17 cellular contexts compared by ENCODE assay signal in the genomic region with DNA sequence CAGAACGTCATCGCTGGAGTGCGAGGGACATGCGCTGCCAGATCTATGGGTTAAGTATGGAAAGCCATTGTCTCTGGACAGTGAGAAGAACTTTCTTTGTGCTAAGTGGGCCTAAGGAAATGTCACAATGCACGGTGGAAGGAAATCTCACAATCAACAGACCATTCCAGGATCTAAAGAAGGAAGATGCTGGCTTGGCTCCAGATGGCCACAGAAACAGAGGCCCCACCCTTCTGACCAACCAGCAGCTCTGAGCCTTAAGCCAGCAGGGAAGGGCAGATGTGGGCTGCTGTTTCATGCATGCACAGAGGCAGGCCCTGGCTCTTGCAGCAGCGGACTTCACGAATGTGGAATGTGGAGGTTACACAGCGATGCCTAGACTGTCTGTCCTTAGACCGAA.
DNase-seq lines count a peak whose midpoint lies in the region; ATAC-seq and TF ChIP-seq lines count a peak whose summit lies in the region.
"Had no signal": no experiment of that assay in that cellular context is flagged by ENCODE, and none has a peak within 500 bp of the region (broad histone marks: within the 10 kb centered on the region; RNA-seq: fewer than 3 reads in every experiment).

No MANE protein-coding gene starts in this region.

- no TSS peak for BruUV-seq in Caco-2 (replicated peaks; lab: Mats Ljungman, UMichigan)

- no peak overlapping the region for H3K4me3 Mint-ChIP-seq in Caco-2 (ENCODE audit: unreplicated experiment)
- H3K4me3 Mint-ChIP-seq: activated CD4-positive, alpha-beta T cell treated with anti-CD3 and anti-CD28 coated beads, Interleukin-2, amount 10 ng/mL, durations not matched to agents 24 days and 14 days had no signal

- CTCF ChIA-PET in Caco-2 (lab: Charles Lee), result no interaction called here

- no peaks in the 10 kb centered on the region for H3K9me3 Mint-ChIP-seq in Caco-2 (ENCODE audit: unreplicated experiment)
- H3K9me3 Mint-ChIP-seq: activated CD4-positive, alpha-beta T cell treated with anti-CD3 and anti-CD28 coated beads, Interleukin-2, amount 10 ng/mL, durations not matched to agents 24 days and 14 days had no signal

- TF ChIP-seq POLR2A in upper lobe of left lung (IDR thresholded peaks at IDR 0.05), result no peak

- no peaks in the 10 kb centered on the region for H3K4me1 Mint-ChIP-seq in Caco-2 (ENCODE audit: low read depth, unreplicated experiment)
- H3K4me1 Mint-ChIP-seq: activated CD4-positive, alpha-beta T cell treated with anti-CD3 and anti-CD28 coated beads, Interleukin-2, amount 10 ng/mL, durations not matched to agents 24 days and 14 days had no signal

- peak; percentile 67 to 76 for ATAC-seq in lower lobe of right lung
- peak; percentile 75 to 92 for ATAC-seq in upper lobe of left lung (ENCODE audit: low FRiP score in 2 of 2)
- no peak for ATAC-seq in HG03378 (IDR thresholded peaks at IDR 0.05; ENCODE audit: unreplicated experiment)
- ATAC-seq: stimulated activated naive CD8-positive, alpha-beta T cell treated with anti-CD3 and anti-CD28 coated beads, Interleukin-15, Interleukin-2, amounts not matched to agents 100 U/mL and 50 U/mL, for 24 hours had no signal

- peaks cover 4% of the 10 kb centered on the region for H3K27me3 Mint-ChIP-seq in Caco-2 (ENCODE audit: insufficient read depth, unreplicated experiment)

- H3K4me1 ChIP-seq in lower lobe of right lung, result peaks cover 41% of the 10 kb centered on the region
- H3K4me1 ChIP-seq in upper lobe of left lung, result peaks cover 12 to 26% (median 22%) of the 10 kb centered on the region in 4 donors
- no peaks in the 10 kb centered on the region for H3K4me1 ChIP-seq in Caco-2

- H3K9me3 ChIP-seq in lower lobe of right lung (no peaks in the 10 kb centered on the region), upper lobe of left lung (no peaks in the 10 kb centered on the region), Caco-2 (no peaks in the 10 kb centered on the region)
- H3K9me3 ChIP-seq: spleen had no signal

- peak overlapping the region; percentile 54 for H3K27ac ChIP-seq in lower lobe of right lung
- peak overlapping the region in 1 of 4 donors; percentile 28 for H3K27ac ChIP-seq in upper lobe of left lung
- H3K27ac ChIP-seq: brain microvascular endothelial cell had no signal

- POLR2A ChIA-PET in Caco-2 (lab: Charles Lee), result no interaction called here

- intact Hi-C loops in lower lobe of right lung (cut with DNase I), result no loop called here
- intact Hi-C loops in Caco-2 (cut with micrococcal nuclease; ENCODE audit: unreplicated experiment), result no loop called here

- DNase-seq in RPMI7951 (ENCODE audit: low read depth) (peak; percentile 27), glomerular endothelial cell (ENCODE audit: extremely low read depth, low read depth, low spot score) (peak; percentile 18), lower lobe of right lung (peak; percentile 77), upper lobe of left lung (peak in 1 of 2 donors; percentile 58), Caco-2 (no peak), KBM-7 (no peak)
- DNase-seq in stimulated activated CD4-positive, alpha-beta T cell treated with anti-CD3 and anti-CD28 coated beads, Interleukin-1b, Interleukin-23, amount 100 ng/mL, for 48 hours, result no peak
- DNase-seq: activated CD4-positive, alpha-beta T cell treated with anti-CD3 and anti-CD28 coated beads, Interleukin-2, amount 10 ng/mL, durations not matched to agents 24 days and 14 days; activated naive CD4-positive, alpha-beta T cell treated with Interleukin-2 at 50 U/mL for 16 hours; brain microvascular endothelial cell; foreskin melanocyte; Kasumi-1; midbrain; NCI-H1417 treated with DMSO at 0.1 percent for 48 hours; spleen; stimulated activated naive CD8-positive, alpha-beta T cell treated with anti-CD3 and anti-CD28 coated beads, Interleukin-15, Interleukin-2, amounts not matched to agents 100 U/mL and 50 U/mL, for 24 hours had no signal

- no peaks in the 10 kb centered on the region for H3K27me3 ChIP-seq in lower lobe of right lung (ENCODE audit: low read depth)
- H3K27me3 ChIP-seq in upper lobe of left lung, result no peaks in the 10 kb centered on the region
- no peaks in the 10 kb centered on the region for H3K27me3 ChIP-seq in Caco-2 (replicated peaks; ENCODE audit: control insufficient read depth, insufficient read depth, low read length)
- H3K27me3 ChIP-seq: brain microvascular endothelial cell, spleen had no signal

- in situ Hi-C loops in KBM-7 (cut with MboI; ENCODE audit: low pct_unique_long_range_greater_than_20kb, low sequenced_read_pairs), result no loop called here

- 61 to 68% methylated on average over 9 of the region's 9 CpGs for whole genome bisulfite sequencing in upper lobe of left lung, 2 donors

- no peak overlapping the region for H3K27ac Mint-ChIP-seq in Caco-2 (ENCODE audit: unreplicated experiment)
- H3K27ac Mint-ChIP-seq: activated CD4-positive, alpha-beta T cell treated with anti-CD3 and anti-CD28 coated beads, Interleukin-2, amount 10 ng/mL, durations not matched to agents 24 days and 14 days had no signal

- TF ChIP-seq CTCF in lower lobe of right lung (IDR thresholded peaks at IDR 0.05), result no peak
- TF ChIP-seq CTCF in upper lobe of left lung (IDR thresholded peaks at IDR 0.05), result no peak
- TF ChIP-seq CTCF in Caco-2 (IDR thresholded peaks at IDR 0.05; ENCODE audit: insufficient read depth in 1 of 2, low read depth in 1 of 2, low read length in 1 of 2, severe bottlenecking in 1 of 2, unreplicated experiment in 1 of 2), result no peak

- H3K36me3 ChIP-seq in lower lobe of right lung (no peaks in the 10 kb centered on the region), upper lobe of left lung (no peaks in the 10 kb centered on the region), Caco-2 (ENCODE audit: control insufficient read depth, insufficient read depth, low read length) (no peaks in the 10 kb centered on the region)
- H3K36me3 ChIP-seq: brain microvascular endothelial cell, spleen had no signal

- TF ChIP-seq EP300 in upper lobe of left lung (IDR thresholded peaks at IDR 0.05), result peak in 1 of 4 donors; percentile 2

- H3K36me3 Mint-ChIP-seq in Caco-2 (ENCODE audit: insufficient read depth, unreplicated experiment), result no peaks in the 10 kb centered on the region

- H3K4me3 ChIP-seq in lower lobe of right lung (peak overlapping the region; percentile 17), upper lobe of left lung (no peak overlapping the region), Caco-2 (ENCODE audit: low read depth, low read length) (no peak overlapping the region)
- H3K4me3 ChIP-seq: spleen had no signal

Comparison
In these comparisons a context has a peak if more than half of its experiments do, and no peak if none do; other contexts are left out.
1. DNase-seq: peak in RPMI7951 (single experiment), glomerular endothelial cell (single experiment) and lower lobe of right lung (single experiment); none in stimulated activated CD4-positive, alpha-beta T cell treated with anti-CD3 and anti-CD28 coated beads, Interleukin-1b, Interleukin-23, amount 100 ng/mL, for 48 hours (single experiment), Caco-2 (0 of 2) and KBM-7 (single experiment).